9 cellular contexts compared by ENCODE assay signal in genomic region chr22:46614070-46614931, GRCh38. TPM values are rescaled to one million over a fixed set of nuclear protein-coding genes. Genes with fewer than 3 reads are reported as not detected.
DNase-seq lines count a peak whose midpoint lies in the region; ATAC-seq and TF ChIP-seq lines count a peak whose summit lies in the region.
"Had no signal": no experiment of that assay in that cellular context is flagged by ENCODE, and none has a peak within 500 bp of the region (broad histone marks: within the 10 kb centered on the region; RNA-seq: fewer than 3 reads in every experiment).

No MANE protein-coding gene starts in this region.

- H3K27me3 ChIP-seq in GM06990 (replicated peaks; ENCODE audit: control insufficient read depth, insufficient read depth, low read length), result no peaks in the 10 kb centered on the region

- DNase-seq in GM06990 (ENCODE audit: extremely low read depth, insufficient read length) (peak; percentile 60), T-cell (peak; percentile 49 to 83 (median 72)), NCI-H345 treated with DMSO at 0.1 percent for 48 hours (lab: John Stamatoyannopoulos, UW; ENCODE audit: unreplicated experiment) (no peak), OCI-M1 (lab: John Stamatoyannopoulos, UW) (no peak), NCI-H774 (lab: John Stamatoyannopoulos, UW) (no peak)
- peak; percentile 66 for DNase-seq in activated naive CD4-positive, alpha-beta T cell treated with Interleukin-2 at 50 U/mL for 16 hours
- DNase-seq in stimulated activated CD4-positive, alpha-beta T cell treated with anti-CD3 and anti-CD28 coated beads, Interleukin-15, amount 100 ng/mL, for 1 hour (ENCODE audit: low read depth in 1 of 2, low spot score in 1 of 2), result peak; percentile 35 to 55

- H3K27me3 Mint-ChIP-seq in T-cell, result no peaks in the 10 kb centered on the region

- no peak for TF ChIP-seq CTCF in GM06990 (IDR thresholded peaks at IDR 0.05; ENCODE audit: insufficient read depth, low read length, poor library complexity, severe bottlenecking)

- POLR2A ChIA-PET in T-cell (lab: Charles Lee), result no interaction called here

- CTCF ChIA-PET in T-cell (lab: Charles Lee), result interaction anchor here in 1 of 2 donors (0.8 to 1.0 kb wide), 2 partner anchors 51 to 152 kb away, joined by 3 read pairs; no protein-coding TSS in a partner anchor

- H3K9me3 Mint-ChIP-seq in T-cell, result no peaks in the 10 kb centered on the region

- peak overlapping the region; percentile 82 to 92 (median 83) for H3K4me3 Mint-ChIP-seq in T-cell

- peak overlapping the region; percentile 74 for H3K27ac Mint-ChIP-seq in T-cell

- peaks cover 27 to 32% (median 27%) of the 10 kb centered on the region in 3 donors for H3K4me1 Mint-ChIP-seq in T-cell

- no peaks in the 10 kb centered on the region for H3K36me3 ChIP-seq in GM06990 (ENCODE audit: control insufficient read depth, insufficient read depth, low read length)

- peak; percentile 91 to 96 (median 93) for ATAC-seq in T-cell (replicated peaks in 1 of 4)
- no peak for ATAC-seq in GM19351 (IDR thresholded peaks at IDR 0.05; ENCODE audit: unreplicated experiment)
- ATAC-seq: Panc1 had no signal

- no peaks in the 10 kb centered on the region for H3K36me3 Mint-ChIP-seq in T-cell

- H3K4me3 ChIP-seq in GM06990 (replicated peaks; ENCODE audit: low read depth, low read length), result peak overlapping the region; percentile 60

RNA-seq across cellular contexts. Expression of gene GRAMD4, which starts 5.9 kb away (rescaled TPM):
- 10 to 100 TPM in 4 of 5 donors, 1 to 10 TPM in 1; 8.8 to 24.3 (median 22.9) TPM for total RNA-seq in T-cell

Comparison
In these comparisons a context has a peak if more than half of its experiments do, and no peak if none do; other contexts are left out.
1. DNase-seq: peak in GM06990 (single experiment), T-cell (34 of 34), activated naive CD4-positive, alpha-beta T cell treated with Interleukin-2 at 50 U/mL for 16 hours (single experiment) and stimulated activated CD4-positive, alpha-beta T cell treated with anti-CD3 and anti-CD28 coated beads, Interleukin-15, amount 100 ng/mL, for 1 hour (2 of 2); none in NCI-H345 treated with DMSO at 0.1 percent for 48 hours (single experiment), OCI-M1 (single experiment) and NCI-H774 (single experiment).